10 cellular contexts compared by ENCODE assay signal in the genomic region with DNA sequence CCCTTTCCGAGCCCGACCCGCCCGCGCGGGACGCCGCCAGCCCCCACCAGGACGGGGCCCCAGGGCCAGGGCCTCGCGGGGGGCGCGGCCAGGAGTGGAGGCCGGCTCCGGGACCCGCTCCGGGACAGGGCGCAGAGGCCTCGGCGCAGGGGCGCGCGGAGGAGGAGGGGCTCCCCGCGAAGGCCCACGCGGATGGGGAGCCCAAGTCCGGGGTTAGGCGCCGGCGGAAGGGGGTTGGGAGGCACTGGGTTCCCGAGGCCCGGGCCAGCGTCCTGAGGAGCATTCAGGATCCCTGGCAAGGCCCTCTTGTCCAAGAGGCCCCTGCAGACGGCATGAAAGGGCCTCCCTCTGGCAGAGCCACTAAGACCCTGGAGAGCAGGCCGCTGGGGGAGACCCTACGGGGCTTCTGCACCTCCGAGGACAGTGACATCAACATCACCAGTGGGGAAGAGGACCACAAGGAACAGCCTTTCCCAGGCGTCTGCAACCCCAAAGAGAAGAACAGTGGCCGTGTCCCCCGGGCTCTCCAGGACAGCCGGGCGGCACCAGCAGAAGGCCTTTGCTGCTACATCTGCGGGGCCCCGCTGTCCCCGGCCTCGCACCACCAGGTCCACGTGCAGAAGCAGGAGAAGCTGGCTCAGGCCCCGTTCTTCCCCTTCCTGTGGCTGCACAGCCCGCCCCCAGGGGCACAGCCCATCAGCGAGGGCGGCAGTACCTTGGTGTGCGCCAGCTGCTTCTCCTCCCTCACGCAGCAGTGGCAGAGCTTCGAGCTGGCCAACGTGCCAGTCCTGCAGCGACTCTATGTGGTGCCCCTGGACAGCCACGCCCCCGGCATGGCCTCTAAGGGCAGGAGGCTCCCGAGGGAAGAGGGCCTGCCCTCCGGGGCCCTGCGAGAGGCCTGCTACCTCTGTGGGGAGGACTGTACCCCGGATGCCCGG. TPM values are rescaled to one million over a fixed set of nuclear protein-coding genes. Genes with fewer than 3 reads are reported as not detected.
DNase-seq lines count a peak whose midpoint lies in the region; ATAC-seq and TF ChIP-seq lines count a peak whose summit lies in the region.
"Had no signal": no experiment of that assay in that cellular context is flagged by ENCODE, and none has a peak within 500 bp of the region (broad histone marks: within the 10 kb centered on the region; RNA-seq: fewer than 3 reads in every experiment).

No MANE protein-coding gene starts in this region.

- peak overlapping the region; percentile 84 for H3K4me3 ChIP-seq in coronary artery

- DNase-seq in stimulated activated naive CD8-positive, alpha-beta T cell treated with anti-CD3 and anti-CD28 coated beads, Interleukin-15, amount 100 ng/mL, for 72 hours: no peak
- DNase-seq in stimulated activated naive CD8-positive, alpha-beta T cell treated with anti-CD3 and anti-CD28 coated beads, Interleukin-15, Interleukin-2, amounts not matched to agents 100 U/mL and 50 U/mL, for 24 hours: no peak
- DNase-seq in coronary artery (ENCODE audit: low spot score): no peak
- DNase-seq in mesothelial cell of epicardium (ENCODE audit: low spot score in 2 of 2, unreplicated experiment in 2 of 2): no peak
- DNase-seq in stimulated activated CD4-positive, alpha-beta T cell treated with anti-CD3 and anti-CD28 coated beads, Interleukin-2, amount 100 ng/mL, for 24 hours: no peak
- DNase-seq in KBM-7: no peak
- no peak for DNase-seq in NCI-H2029 (lab: John Stamatoyannopoulos, UW)

- no peaks in the 10 kb centered on the region for H3K9me3 Mint-ChIP-seq in stimulated activated naive CD8-positive, alpha-beta T cell treated with anti-CD3 and anti-CD28 coated beads, Interleukin-15, amount 100 ng/mL, for 72 hours
- H3K9me3 Mint-ChIP-seq in mesothelial cell of epicardium: no peaks in the 10 kb centered on the region
- H3K9me3 Mint-ChIP-seq: CD8-positive, alpha-beta memory T cell had no signal

- peaks cover 74% of the 10 kb centered on the region for H3K27me3 Mint-ChIP-seq in stimulated activated naive CD8-positive, alpha-beta T cell treated with anti-CD3 and anti-CD28 coated beads, Interleukin-15, amount 100 ng/mL, for 72 hours
- no peaks in the 10 kb centered on the region for H3K27me3 Mint-ChIP-seq in mesothelial cell of epicardium (ENCODE audit: low read depth)

- H3K27ac ChIP-seq in coronary artery: no peak overlapping the region

- TF ChIP-seq CTCF in coronary artery (IDR thresholded peaks at IDR 0.05) (no peak), mesothelial cell of epicardium (IDR thresholded peaks at IDR 0.05; ENCODE audit: unreplicated experiment) (no peak)

- peaks cover 7% of the 10 kb centered on the region for H3K36me3 Mint-ChIP-seq in mesothelial cell of epicardium
- H3K36me3 Mint-ChIP-seq: CD8-positive, alpha-beta memory T cell had no signal

- in situ Hi-C loops in KBM-7 (cut with MboI; ENCODE audit: low pct_unique_long_range_greater_than_20kb, low sequenced_read_pairs): no loop called here

- ATAC-seq in stimulated activated naive CD8-positive, alpha-beta T cell treated with anti-CD3 and anti-CD28 coated beads, Interleukin-15, amount 100 ng/mL, for 72 hours: peak; percentile 47
- no peak for ATAC-seq in stimulated activated naive CD8-positive, alpha-beta T cell treated with anti-CD3 and anti-CD28 coated beads, Interleukin-15, Interleukin-2, amounts not matched to agents 100 U/mL and 50 U/mL, for 24 hours
- ATAC-seq in HG02798 (IDR thresholded peaks at IDR 0.05; ENCODE audit: poor library complexity, unreplicated experiment): no peak

- peak overlapping the region; percentile 36 to 60 for H3K4me3 Mint-ChIP-seq in stimulated activated naive CD8-positive, alpha-beta T cell treated with anti-CD3 and anti-CD28 coated beads, Interleukin-15, amount 100 ng/mL, for 72 hours
- peak overlapping the region; percentile 79 for H3K4me3 Mint-ChIP-seq in mesothelial cell of epicardium

- no peak overlapping the region for H3K27ac Mint-ChIP-seq in stimulated activated naive CD8-positive, alpha-beta T cell treated with anti-CD3 and anti-CD28 coated beads, Interleukin-15, amount 100 ng/mL, for 72 hours
- H3K27ac Mint-ChIP-seq in mesothelial cell of epicardium: no peak overlapping the region

- H3K4me1 Mint-ChIP-seq in stimulated activated naive CD8-positive, alpha-beta T cell treated with anti-CD3 and anti-CD28 coated beads, Interleukin-15, amount 100 ng/mL, for 72 hours: peaks cover 16% of the 10 kb centered on the region
- H3K4me1 Mint-ChIP-seq in mesothelial cell of epicardium: peaks cover 74% of the 10 kb centered on the region

RNA-seq across cellular contexts. Expression of a gene that starts 58.1 kb away (rescaled TPM):
- total RNA-seq in mesothelial cell of epicardium: not detected in 3 replicates
- total RNA-seq: CD8-positive, alpha-beta memory T cell; HT-29 had no signal
